ENCODE assay signal across 16 cellular contexts in the genomic region with DNA sequence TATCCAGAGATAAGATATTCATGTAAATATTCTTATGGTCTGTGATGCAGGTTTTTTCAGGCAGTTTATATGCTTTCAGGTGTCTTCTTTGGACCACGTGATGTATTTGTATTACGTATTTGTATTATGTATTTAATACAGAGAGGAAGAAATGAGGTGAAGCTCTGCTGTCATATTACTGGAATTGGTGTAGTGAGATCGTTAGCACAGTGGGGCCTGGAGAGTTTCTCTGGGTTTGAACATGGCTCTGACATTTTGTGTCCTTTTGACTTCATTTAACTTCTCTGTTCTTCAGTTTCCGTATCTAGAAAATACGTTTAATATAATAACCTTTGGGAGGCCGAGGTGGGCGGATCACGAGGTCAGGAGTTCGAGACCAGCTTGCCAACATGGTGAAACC. TPM values are rescaled to one million over a fixed set of nuclear protein-coding genes. Genes with fewer than 3 reads are reported as not detected.
DNase-seq lines count a peak whose midpoint lies in the region; ATAC-seq and TF ChIP-seq lines count a peak whose summit lies in the region.
"Had no signal": no experiment of that assay in that cellular context is flagged by ENCODE, and none has a peak within 500 bp of the region (broad histone marks: within the 10 kb centered on the region; RNA-seq: fewer than 3 reads in every experiment).

No MANE protein-coding gene starts in this region.

- H3K4me1 ChIP-seq in IMR-90 (ENCODE audit: control insufficient read depth, insufficient read depth, low read length), result peaks cover 14% of the 10 kb centered on the region
- peaks cover 51% of the 10 kb centered on the region for H3K4me1 ChIP-seq in SJSA1 (replicated peaks)
- H3K4me1 ChIP-seq in lower lobe of right lung, result peaks cover 13% of the 10 kb centered on the region
- H3K4me1 ChIP-seq in tibial artery, result peaks cover 0 to 38% (median 13%) of the 10 kb centered on the region in 4 donors
- peaks cover 10% of the 10 kb centered on the region for H3K4me1 ChIP-seq in CD8-positive, alpha-beta T cell (ENCODE audit: insufficient read depth, low read length)

- 100% methylated on average over 3 of the region's 9 CpGs; no CpG with 5 or more reads in 1 of the 2 experiments for WGBS in IMR-90 (ENCODE audit: extremely low coverage in 2 of 2, insufficient read length in 1 of 2), 2 experiments

- H3K56ac ChIP-seq in IMR-90 (ENCODE audit: extremely low read depth, insufficient read depth, low read length), result no peak overlapping the region

- no peak for DNase-seq in IMR-90
- no peak for DNase-seq in SJSA1 (ENCODE audit: low read depth in 1 of 2, low spot score in 2 of 2)
- DNase-seq in lower lobe of right lung, result no peak
- DNase-seq in tibial artery, result no peak
- no peak for DNase-seq in glomerular visceral epithelial cell (ENCODE audit: extremely low spot score)
- DNase-seq in CD8-positive, alpha-beta T cell, result no peak

- CTCF ChIA-PET in IMR-90 (lab: Yijun Ruan, JAX), result interaction anchor here (0.6 to 1.9 kb wide), 10 partner anchors 11 to 410 kb away, joined by 3 to 7 read pairs (median 3); partner anchors contain the start of genes BEND6 and ZNF451
- CTCF ChIA-PET in CD8-positive, alpha-beta T cell (lab: Charles Lee), result interaction anchor here (0.6 to 6.4 kb wide), 21 partner anchors 9 to 433 kb away, joined by 3 to 143 read pairs (median 5); partner anchors contain the start of gene BEND6

- H3K18ac ChIP-seq in IMR-90 (ENCODE audit: low read depth, low read length), result no peak overlapping the region

- H3K9me3 ChIP-seq in IMR-90 (ENCODE audit: control insufficient read depth, insufficient read depth, low read length) (no peaks in the 10 kb centered on the region), SJSA1 (replicated peaks) (no peaks in the 10 kb centered on the region), lower lobe of right lung (no peaks in the 10 kb centered on the region), tibial artery (no peaks in the 10 kb centered on the region)
- H3K9me3 ChIP-seq in CD8-positive, alpha-beta T cell (ENCODE audit: low read length), result no peaks in the 10 kb centered on the region
- H3K9me3 ChIP-seq: heart right ventricle, pancreas, stomach had no signal

- no peak for TF ChIP-seq POLR2A in IMR-90 (IDR thresholded peaks at IDR 0.05; ENCODE audit: low read depth, low read length)

- POLR2A ChIA-PET in IMR-90 (lab: Charles Lee; ENCODE audit: unreplicated experiment), result no interaction called here
- POLR2A ChIA-PET in CD8-positive, alpha-beta T cell (lab: Charles Lee), result interaction anchor here (1.6 kb wide), 1 partner anchor 412 kb away, joined by 6 read pairs; no protein-coding TSS in a partner anchor

- no peak for TF ChIP-seq RAD21 in IMR-90 (IDR thresholded peaks at IDR 0.05; ENCODE audit: low read length)

- BruUV-seq in IMR-90 (replicated peaks; lab: Mats Ljungman, UMichigan), result no TSS peak

- H3K23ac ChIP-seq in IMR-90 (ENCODE audit: low read depth, low read length), result no peak overlapping the region

- peak overlapping the region; percentile 1 for H2BK5ac ChIP-seq in IMR-90 (ENCODE audit: low read depth, low read length, poor library complexity, severe bottlenecking)

- H2BK120ac ChIP-seq in IMR-90 (ENCODE audit: low read depth, low read length), result peak overlapping the region; percentile 82; the same call in 1 of the 2 replicates

- H4K8ac ChIP-seq in IMR-90 (ENCODE audit: low read depth in 2 of 2, low read length in 2 of 2), result peak overlapping the region in 1 of 2 experiments; percentile 75; a peak in 3 of 4 replicates

- no peak overlapping the region for H2AK9ac ChIP-seq in IMR-90 (replicated peaks; ENCODE audit: low read depth, low read length, poor library complexity)

- H3K4ac ChIP-seq in IMR-90 (ENCODE audit: low read depth, low read length), result peak overlapping the region; percentile 73; the same call in 1 of the 2 replicates

- no peaks in the 10 kb centered on the region for H3K27me3 Mint-ChIP-seq in CD8-positive, alpha-beta T cell (ENCODE audit: low read depth)
- H3K27me3 Mint-ChIP-seq: memory B cell, type B pancreatic cell had no signal

- TF ChIP-seq CTCF in IMR-90 (conservative IDR thresholded peaks at IDR 0.05; ENCODE audit: low read depth, low read length), result no peak
- no peak for TF ChIP-seq CTCF in lower lobe of right lung (IDR thresholded peaks at IDR 0.05)
- no peak for TF ChIP-seq CTCF in tibial artery (IDR thresholded peaks at IDR 0.05)
- no peak for TF ChIP-seq CTCF in CD8-positive, alpha-beta T cell (IDR thresholded peaks at IDR 0.05)

- H2BK20ac ChIP-seq in IMR-90 (ENCODE audit: low read depth, low read length), result peak overlapping the region; percentile 72

- peak overlapping the region; percentile 64; the same call in 2 of the 3 replicates for H2BK15ac ChIP-seq in IMR-90 (ENCODE audit: low read depth, low read length)

- H3K27me3 ChIP-seq in IMR-90 (ENCODE audit: control insufficient read depth, insufficient read depth, low read length) (no peaks in the 10 kb centered on the region), SJSA1 (replicated peaks) (no peaks in the 10 kb centered on the region), lower lobe of right lung (ENCODE audit: low read depth) (no peaks in the 10 kb centered on the region), tibial artery (no peaks in the 10 kb centered on the region)
- H3K27me3 ChIP-seq in CD8-positive, alpha-beta T cell (ENCODE audit: insufficient read depth, low read length), result no peaks in the 10 kb centered on the region
- H3K27me3 ChIP-seq: dorsolateral prefrontal cortex, heart right ventricle, pancreas, stomach had no signal

- H3K27ac Mint-ChIP-seq in CD8-positive, alpha-beta T cell, result no peak overlapping the region

- intact Hi-C loops in IMR-90 (cut with micrococcal nuclease) (loop anchor here (1.0 to 5.0 kb wide), 9 partner anchors 48 to 464 kb away; partner anchors contain the start of genes BAG2 and BEND6), lower lobe of right lung (cut with DNase I) (no loop called here), tibial artery (cut with DNase I; ENCODE audit: low total_unique reads) (loop anchor here (2.0 to 5.0 kb wide), 2 partner anchors 125 to 229 kb away; no protein-coding TSS in a partner anchor)
- intact Hi-C loops in CD8-positive, alpha-beta T cell (cut with DNase I, micrococcal nuclease), result loop anchor here (1.0 to 10.0 kb wide), 16 partner anchors 48 to 679 kb away; partner anchors contain the start of genes BAG2 (in 2 of the 2), KIAA1586 (in 1 of the 2) and RAB23 (in 1 of the 2)

- ATAC-seq in IMR-90 (ENCODE audit: low read depth) (no peak), lower lobe of right lung (no peak), GM19023 (IDR thresholded peaks at IDR 0.05; ENCODE audit: unreplicated experiment) (no peak), HG03025 (IDR thresholded peaks at IDR 0.05; ENCODE audit: low FRiP score, unreplicated experiment) (no peak)
- no peak for ATAC-seq in CD8-positive, alpha-beta T cell

- H3K9me1 ChIP-seq in IMR-90 (ENCODE audit: insufficient read depth, low read length), result peaks cover 5% of the 10 kb centered on the region

- H3K36me3 ChIP-seq in IMR-90 (ENCODE audit: control insufficient read depth, insufficient read depth, low read length), result peaks cover 5% of the 10 kb centered on the region
- H3K36me3 ChIP-seq in SJSA1, result peaks cover 24% of the 10 kb centered on the region
- peaks cover 17% of the 10 kb centered on the region for H3K36me3 ChIP-seq in lower lobe of right lung
- peaks cover 6 to 10% (median 8%) of the 10 kb centered on the region in 3 donors for H3K36me3 ChIP-seq in tibial artery
- no peaks in the 10 kb centered on the region for H3K36me3 ChIP-seq in CD8-positive, alpha-beta T cell (ENCODE audit: insufficient read depth, low read length)
- H3K36me3 ChIP-seq: pancreas had no signal

- H3K4me2 ChIP-seq in IMR-90 (ENCODE audit: low read depth, low read length), result no peak overlapping the region

- H3K9me3 Mint-ChIP-seq in CD8-positive, alpha-beta T cell, result no peaks in the 10 kb centered on the region
- H3K9me3 Mint-ChIP-seq: activated CD4-positive, alpha-beta T cell treated with anti-CD3 and anti-CD28 coated beads, Interleukin-2, amount 10 ng/mL, durations not matched to agents 7 days and 5 days; memory B cell; type B pancreatic cell had no signal

- dilution Hi-C loops in IMR-90 (cut with HindIII; ENCODE audit: low sequenced_read_pairs, unreplicated experiment), result no loop called here

- peak overlapping the region; percentile 59; the same call in 1 of the 2 replicates for H2AK5ac ChIP-seq in IMR-90 (ENCODE audit: low read depth, low read length)

- H3K4me1 Mint-ChIP-seq in CD8-positive, alpha-beta T cell (ENCODE audit: low read depth), result peaks cover 28% of the 10 kb centered on the region

- H4K91ac ChIP-seq in IMR-90 (ENCODE audit: insufficient read depth, low read depth, low read length), result peak overlapping the region; percentile 31; the same call in 1 of the 2 replicates

- H2AFZ ChIP-seq in IMR-90 (replicated peaks; ENCODE audit: low read length, poor library complexity), result no peak overlapping the region

- no peak overlapping the region for H4K5ac ChIP-seq in IMR-90 (ENCODE audit: low read depth, low read length)

- peaks cover 23 to 35% of the 10 kb centered on the region in 2 experiments for H3K79me1 ChIP-seq in IMR-90 (ENCODE audit: low read depth in 1 of 2, low read length in 2 of 2)

- H3K27ac ChIP-seq in IMR-90 (ENCODE audit: insufficient read depth, low read length), result no peak overlapping the region
- H3K27ac ChIP-seq in SJSA1, result peak overlapping the region; percentile 19; the same call in 1 of the 2 replicates
- no peak overlapping the region for H3K27ac ChIP-seq in lower lobe of right lung
- H3K27ac ChIP-seq in tibial artery, result peak overlapping the region; percentile 35 to 66
- no peak overlapping the region for H3K27ac ChIP-seq in CD8-positive, alpha-beta T cell (ENCODE audit: low read depth, low read length)
- H3K27ac ChIP-seq: SK-N-MC had no signal

- in situ Hi-C loops in IMR-90 (cut with MboI; ENCODE audit: low sequenced_read_pairs), result loop anchor here (5.0 to 25.0 kb wide), 5 partner anchors 49 to 979 kb away; partner anchors contain the start of gene DST

- H3K4me3 ChIP-seq in IMR-90 (ENCODE audit: insufficient read depth, low read depth, low read length), result no peak overlapping the region
- H3K4me3 ChIP-seq in SJSA1, result no peak overlapping the region
- H3K4me3 ChIP-seq in lower lobe of right lung, result peak overlapping the region; percentile 74
- no peak overlapping the region for H3K4me3 ChIP-seq in tibial artery
- no peak overlapping the region for H3K4me3 ChIP-seq in CD8-positive, alpha-beta T cell (ENCODE audit: low read depth, low read length)

- H3K36me3 Mint-ChIP-seq in CD8-positive, alpha-beta T cell, result peaks cover 32% of the 10 kb centered on the region

- H4K20me1 ChIP-seq in IMR-90 (ENCODE audit: insufficient read depth, low read length), result no peaks in the 10 kb centered on the region

- H3K9ac ChIP-seq in IMR-90 (ENCODE audit: low read depth, low read length), result no peak overlapping the region

- no peak overlapping the region for H3K4me3 Mint-ChIP-seq in CD8-positive, alpha-beta T cell

- no peak overlapping the region; the same call in 1 of the 2 replicates for H3K14ac ChIP-seq in IMR-90 (replicated peaks; ENCODE audit: low read depth, low read length)

RNA-seq across cellular contexts. Expression of gene PRIM2, which starts 1.6 kb away (rescaled TPM):
- total RNA-seq in IMR-90 (2012; rRNA removed) (37.5 and 50.5 TPM in 2 replicates), lower lobe of right lung (9.1 TPM)
- 7.7 and 11.8 TPM in 2 replicates for polyA plus RNA-seq in IMR-90 (2012; rRNA removed)
- 2.1 and 3.4 TPM in 2 replicates for polyA plus RNA-seq in IMR-90 (2012; cell fraction: cytosol; rRNA removed)
- 0.87 and 7.2 TPM in 2 replicates for polyA plus RNA-seq in IMR-90 (2012; cell fraction: nucleus; rRNA removed; ENCODE audit: low replicate concordance)
- total RNA-seq in SJSA1 (2014; rRNA removed; shearing (Covaris generic)), result 42.2 and 58.0 TPM in 2 replicates
- total RNA-seq in CD8-positive, alpha-beta T cell, result 10 to 100 TPM in 1 of 2 experiments, 1 to 10 TPM in 1; 8.0 to 10.5 TPM

Comparison
In these comparisons a context has a peak if more than half of its experiments do, and no peak if none do; other contexts are left out.
1. H3K27ac ChIP-seq: peak in SJSA1 (single experiment) and tibial artery (2 of 2); none in IMR-90 (single experiment), lower lobe of right lung (single experiment) and CD8-positive, alpha-beta T cell (single experiment).